In the genomic region with DNA sequence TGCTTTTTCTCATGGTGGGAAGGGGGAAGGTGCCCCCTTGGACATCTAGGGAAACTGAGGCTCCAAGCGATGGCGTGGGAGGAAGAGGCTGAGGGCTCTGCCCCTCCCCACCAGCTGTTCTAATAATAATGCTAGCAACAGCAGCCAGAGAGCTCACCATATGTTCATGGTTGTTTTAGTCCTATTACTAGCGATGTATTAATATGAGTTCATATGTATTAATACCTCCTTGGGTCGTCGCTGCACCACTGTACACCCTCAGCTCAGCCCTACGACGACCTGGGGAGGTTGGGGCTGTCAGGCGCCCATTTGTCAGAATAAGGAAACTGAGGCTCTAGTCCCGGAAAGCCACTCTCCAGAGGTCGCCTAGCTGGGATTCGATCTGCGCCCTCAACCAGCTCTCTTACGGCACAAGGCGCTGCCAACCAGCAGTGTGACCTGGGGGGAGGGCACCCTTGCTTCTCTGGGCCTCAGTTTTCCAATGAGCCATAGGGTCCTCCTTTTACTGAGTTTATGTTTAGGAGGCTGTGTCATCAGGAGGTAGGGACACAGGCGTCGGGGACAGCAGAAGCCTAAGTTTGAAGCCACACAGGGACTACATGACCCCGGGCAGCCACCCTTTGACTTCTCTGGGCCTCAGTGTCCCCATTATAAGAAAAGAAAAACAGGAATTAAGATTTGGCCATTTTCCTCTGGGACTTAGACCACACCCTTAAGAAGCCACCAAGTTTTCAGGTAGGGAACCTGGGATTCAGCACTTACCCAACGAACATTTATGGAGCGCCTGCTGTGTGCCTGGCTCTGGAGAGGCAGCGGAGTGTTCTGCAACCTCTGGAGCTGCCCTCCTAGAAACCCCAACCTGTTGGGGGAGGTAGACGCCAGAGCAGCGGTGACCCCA, we compare ENCODE assay signal across 8 cellular contexts. TPM values are rescaled to one million over a fixed set of nuclear protein-coding genes. Genes with fewer than 3 reads are reported as not detected.
DNase-seq lines count a peak whose midpoint lies in the region; ATAC-seq and TF ChIP-seq lines count a peak whose summit lies in the region.

No MANE protein-coding gene starts in this region.

- H3K27ac ChIP-seq in OCI-LY3 (ENCODE audit: low read length) (peak overlapping the region; percentile 91), esophagus (ENCODE audit: low read depth in 2 of 2, low read length in 1 of 2) (no peak overlapping the region), skeletal muscle tissue (ENCODE audit: low read depth, low read length) (no peak overlapping the region), foreskin keratinocyte (no peak overlapping the region)

- no peak overlapping the region for H2AFZ ChIP-seq in OCI-LY3 (ENCODE audit: low read depth, low read length)

- H3K4me3 ChIP-seq in OCI-LY3 (ENCODE audit: low read length) (peak overlapping the region; percentile 88), esophagus (ENCODE audit: low read depth in 1 of 2, low read length in 2 of 2) (peak overlapping the region; percentile 33 to 43), skeletal muscle tissue (ENCODE audit: low read length in 3 of 3) (peak overlapping the region; percentile 47 to 62 (median 51))

- ATAC-seq in GM21528 (IDR thresholded peaks at IDR 0.05; ENCODE audit: low FRiP score, unreplicated experiment) = peak; percentile 12
- no peak for ATAC-seq in HG03457 (IDR thresholded peaks at IDR 0.05; ENCODE audit: unreplicated experiment)
- ATAC-seq in foreskin keratinocyte = no peak
- no peak for ATAC-seq in GM18867 (IDR thresholded peaks at IDR 0.05; ENCODE audit: unreplicated experiment)

- H3K9me3 ChIP-seq in OCI-LY3 (ENCODE audit: insufficient read depth, low read length) (no peaks in the 10 kb centered on the region), esophagus (ENCODE audit: control insufficient read depth in 2 of 2, insufficient read depth in 1 of 2, low read depth in 1 of 2, low read length in 1 of 2) (no peaks in the 10 kb centered on the region), skeletal muscle tissue (ENCODE audit: control insufficient read depth in 3 of 3, low read length in 3 of 3) (no peaks in the 10 kb centered on the region)

- peak overlapping the region; percentile 95 for H3K4me2 ChIP-seq in OCI-LY3 (ENCODE audit: low read length)

- H3K9ac ChIP-seq in OCI-LY3 (ENCODE audit: low read length) = peak overlapping the region; percentile 93
- H3K9ac ChIP-seq in skeletal muscle tissue (ENCODE audit: low read depth in 1 of 3, low read length in 3 of 3) = peak overlapping the region in 2 of 3 donors; percentile 32 to 50

- TF ChIP-seq CTCF in OCI-LY3 (IDR thresholded peaks at IDR 0.05; ENCODE audit: low read depth, low read length) (no peak), foreskin keratinocyte (conservative IDR thresholded peaks at IDR 0.05) (no peak)

- no peaks in the 10 kb centered on the region for H3K27me3 ChIP-seq in OCI-LY3 (ENCODE audit: low read depth, low read length)
- H3K27me3 ChIP-seq in esophagus (ENCODE audit: control insufficient read depth in 1 of 2, insufficient read depth in 2 of 2, low read length in 2 of 2) = no peaks in the 10 kb centered on the region
- peaks cover 28 to 50% (median 37%) of the 10 kb centered on the region in 3 donors for H3K27me3 ChIP-seq in skeletal muscle tissue (ENCODE audit: control insufficient read depth in 3 of 3, insufficient read depth in 3 of 3, low read length in 3 of 3)
- peaks cover 33% of the 10 kb centered on the region for H3K27me3 ChIP-seq in foreskin keratinocyte

- H3K36me3 ChIP-seq in OCI-LY3 (replicated peaks; ENCODE audit: low read depth, low read length) = peaks cover 20% of the 10 kb centered on the region
- H3K36me3 ChIP-seq in esophagus (ENCODE audit: control insufficient read depth in 2 of 2, insufficient read depth in 2 of 2, low read length in 1 of 2) = no peaks in the 10 kb centered on the region
- H3K36me3 ChIP-seq in skeletal muscle tissue (ENCODE audit: control insufficient read depth in 3 of 3, insufficient read depth in 3 of 3, low read length in 3 of 3) = no peaks in the 10 kb centered on the region

- H4K20me1 ChIP-seq in OCI-LY3 (ENCODE audit: insufficient read depth, low read length) = peaks cover 9% of the 10 kb centered on the region; the same call in 1 of the 2 replicates

- H3K4me1 ChIP-seq in OCI-LY3 (ENCODE audit: low read length) (peaks cover 18% of the 10 kb centered on the region), esophagus (ENCODE audit: control insufficient read depth in 2 of 2, insufficient read depth in 2 of 2, low read length in 1 of 2) (peaks cover 3 to 11% of the 10 kb centered on the region in 2 donors), skeletal muscle tissue (ENCODE audit: control insufficient read depth in 3 of 3, insufficient read depth in 3 of 3, low read length in 3 of 3) (peaks cover 5 to 15% (median 7%) of the 10 kb centered on the region in 3 donors), foreskin keratinocyte (no peaks in the 10 kb centered on the region)

- H3K79me2 ChIP-seq in OCI-LY3 (ENCODE audit: low read length) = peaks cover 24% of the 10 kb centered on the region

- WGBS in esophagus, 2 donors = 24 to 34% methylated on average over 22 of the region's 22 CpGs

- DNase-seq in foreskin keratinocyte (no peak), NCI-H2029 treated with DMSO at 0.1 percent for 48 hours (lab: John Stamatoyannopoulos, UW) (no peak)

RNA-seq across cellular contexts. Expression of gene MAST3, which starts 0.7 kb away (rescaled TPM):
- 1 to 10 TPM; 1.5 to 2.5 TPM for polyA plus RNA-seq in esophagus
- 3.7 TPM for total RNA-seq in skeletal muscle tissue
- 2.3 and 2.5 TPM in 2 replicates for total RNA-seq in foreskin keratinocyte
- polyA plus RNA-seq in foreskin keratinocyte = 1.2 and 1.3 TPM in 2 replicates

RNA-seq across cellular contexts. Expression of gene IL12RB1, which starts 11.5 kb away (rescaled TPM):
- under 1 TPM; 0.40 to 0.51 TPM for polyA plus RNA-seq in esophagus
- 0.52 TPM for total RNA-seq in skeletal muscle tissue
- 0.07 and 0.14 TPM in 2 replicates for total RNA-seq in foreskin keratinocyte
- polyA plus RNA-seq in foreskin keratinocyte = 0.04 and 0.09 TPM in 2 replicates

RNA-seq across cellular contexts. Expression of gene PIK3R2, which starts 54.7 kb away (rescaled TPM):
- polyA plus RNA-seq in esophagus (10 to 100 TPM in 1 of 2 donors, 1 to 10 TPM in 1; 8.1 to 10.6 TPM), foreskin keratinocyte (23.7 and 24.1 TPM in 2 replicates)
- total RNA-seq in skeletal muscle tissue (11.5 TPM), foreskin keratinocyte (24.2 and 26.0 TPM in 2 replicates)

Comparison
In these comparisons a context has a peak if more than half of its experiments do, and no peak if none do; other contexts are left out.
1. H3K4me3 ChIP-seq: peak in every context shown above with its lines; median percentile 88 in OCI-LY3; 51 in skeletal muscle tissue; 38 in esophagus.